ENCODE assay signal across 23 cellular contexts in genomic region chr20:58494923-58495622, GRCh38. TPM values are rescaled to one million over a fixed set of nuclear protein-coding genes. Genes with fewer than 3 reads are reported as not detected.
"Had no signal": no experiment of that assay in that cellular context is flagged by ENCODE, and none has a peak within 500 bp of the region (broad histone marks: within the 10 kb centered on the region; RNA-seq: fewer than 3 reads in every experiment).

No MANE protein-coding gene starts in this region.

- H3K27ac ChIP-seq: HL-60, KMS-11 had no signal

- H3K9me3 ChIP-seq: SK-N-SH had no signal

- H3K4me2 ChIP-seq: KMS-11, SK-N-SH had no signal

- FAIRE-seq: K562, RCC 7860 had no signal

- ATAC-seq: K562 had no signal

- H3K9ac ChIP-seq: KMS-11, SK-N-SH had no signal

- H3K4me3 ChIP-seq: K562 had no signal

- DNase-seq: Kasumi-1, MM.1S, NCI-H1092 treated with DMSO at 0.1 percent for 48 hours, NCI-H1436, NCI-H187, NCI-H2029, NCI-H2081 treated with DMSO at 0.1 percent for 48 hours, NCI-H2171, NCI-H226, NCI-H446, NCI-H510A, NCI-H524 treated with DMSO at 0.1 percent for 48 hours, NCI-H69, NCI-H774, RPMI8226, SHP77, SK-N-SH had no signal

- H3K27me3 Mint-ChIP-seq: IgD-negative memory B cell had no signal

- H3K4me3 Mint-ChIP-seq: IgD-negative memory B cell had no signal

- H3K27ac Mint-ChIP-seq: IgD-negative memory B cell had no signal

RNA-seq across cellular contexts. Expression of gene APCDD1L, which starts 20.1 kb away (rescaled TPM):
- total RNA-seq: K562, SK-MEL-5 had no signal
- polyA plus RNA-seq: K562 had no signal
